In genomic region chr18:59344990-59345389, GRCh38 we compare ENCODE assay signal across 33 cellular contexts. TPM values are rescaled to one million over a fixed set of nuclear protein-coding genes. Genes with fewer than 3 reads are reported as not detected.
"Had no signal": no experiment of that assay in that cellular context is flagged by ENCODE, and none has a peak within 500 bp of the region (broad histone marks: within the 10 kb centered on the region; RNA-seq: fewer than 3 reads in every experiment).

No MANE protein-coding gene starts in this region.

- H3K4me3 ChIP-seq: SJSA1 had no signal

- FAIRE-seq: TTC549 had no signal

- ATAC-seq: activated T-cell treated with anti-CD3 and anti-CD28 coated beads, Interleukin-2, amount 50 U/mL, for 4 hours had no signal

- DNase-seq: activated CD4-positive, alpha-beta memory T cell treated with anti-CD3 and anti-CD28 coated beads for 36 hours; activated CD4-positive, alpha-beta T cell treated with anti-CD3 and anti-CD28 coated beads, Interleukin-2, amount 50 U/mL, for 1 hour; activated CD8-positive, alpha-beta memory T cell treated with anti-CD3 and anti-CD28 coated beads, Interleukin-2, amount 50 U/mL, for 4 hours; activated effector memory CD4-positive, alpha-beta T cell treated with anti-CD3 and anti-CD28 coated beads, Interleukin-2, amount 50 U/mL, for 16 hours; activated naive CD4-positive, alpha-beta T cell; activated naive CD4-positive, alpha-beta T cell treated with anti-CD3 and anti-CD28 coated beads, Interleukin-2, amount 50 U/mL, for 16 hours; activated naive CD8-positive, alpha-beta T cell treated with anti-CD3 and anti-CD28 coated beads for 36 hours; activated T-cell treated with anti-CD3 and anti-CD28 coated beads for 4 hours; activated T-cell treated with anti-CD3 and anti-CD28 coated beads, Interleukin-2, amount 50 U/mL, for 4 hours; brain microvascular endothelial cell; central memory CD4-positive, alpha-beta T cell; Kasumi-1; KG1; MM.1S; MV-4-11; NCI-H1092; NCI-H1417; NCI-H146; NCI-H187; NCI-H2029 treated with DMSO at 0.1 percent for 48 hours; NCI-H2107; NCI-H2171; NCI-H510A; NCI-H526; NCI-H748 treated with DMSO at 0.1 percent for 48 hours; SHP77 treated with DMSO at 0.1 percent for 48 hours; SK-N-SH had no signal

- H3K4me3 Mint-ChIP-seq: activated CD4-positive, alpha-beta memory T cell treated with anti-CD3 and anti-CD28 coated beads for 36 hours; activated naive CD8-positive, alpha-beta T cell treated with anti-CD3 and anti-CD28 coated beads for 36 hours; activated T-cell treated with anti-CD3 and anti-CD28 coated beads, Interleukin-2, amount 50 U/mL, for 4 hours; T-helper 1 cell treated with Interleukin-12 subunit alpha and Interleukin-12 subunit beta and Interleukin-4 antibody, amounts not matched to agents 30 μg/mL and 1 μg/mL, for 36 hours; T-helper 2 cell treated with Interferon-gamma antibody and Interleukin-4, amounts not matched to agents 5 μg/mL and 100 μg/mL, for 36 hours had no signal

- H3K4me1 ChIP-seq: SJSA1 had no signal

- H3K27ac Mint-ChIP-seq: activated CD4-positive, alpha-beta memory T cell treated with anti-CD3 and anti-CD28 coated beads for 36 hours; activated naive CD8-positive, alpha-beta T cell treated with anti-CD3 and anti-CD28 coated beads for 36 hours; T-helper 1 cell treated with Interleukin-12 subunit alpha and Interleukin-12 subunit beta and Interleukin-4 antibody, amounts not matched to agents 30 μg/mL and 1 μg/mL, for 36 hours; T-helper 2 cell treated with Interferon-gamma antibody and Interleukin-4, amounts not matched to agents 5 μg/mL and 100 μg/mL, for 36 hours had no signal

- H3K27ac ChIP-seq: brain microvascular endothelial cell, SJSA1 had no signal

- H3K9ac ChIP-seq: SK-N-SH had no signal

- H3K9me3 ChIP-seq: SJSA1, SK-N-SH had no signal

- H3K27me3 ChIP-seq: brain microvascular endothelial cell, SJSA1 had no signal

- H3K27me3 Mint-ChIP-seq: activated CD4-positive, alpha-beta memory T cell treated with anti-CD3 and anti-CD28 coated beads for 36 hours; activated naive CD8-positive, alpha-beta T cell treated with anti-CD3 and anti-CD28 coated beads for 36 hours had no signal

RNA-seq across cellular contexts. Expression of gene CPLX4, which starts 26.5 kb away (rescaled TPM):
- total RNA-seq: activated CD4-positive, alpha-beta memory T cell treated with anti-CD3 and anti-CD28 coated beads for 36 hours; activated naive CD8-positive, alpha-beta T cell treated with anti-CD3 and anti-CD28 coated beads for 36 hours; activated T-cell treated with anti-CD3 and anti-CD28 coated beads, Interleukin-2, amount 50 U/mL, for 4 hours; OCI-LY7; RPMI7951; SJSA1 had no signal
- polyA plus RNA-seq: SK-N-SH had no signal
